In genomic region chr1:59506952-59507351, GRCh38 we compare ENCODE assay signal across 8 cellular contexts.
DNase-seq lines count a peak whose midpoint lies in the region; ATAC-seq lines count a peak whose summit lies in the region.

No MANE protein-coding gene starts in this region.

- no peak overlapping the region for H3K27ac Mint-ChIP-seq in T-helper 17 cell
- H3K27ac Mint-ChIP-seq in naive B cell: peak overlapping the region in 2 of 6 donors; percentile 52 to 88
- no peak overlapping the region for H3K27ac Mint-ChIP-seq in activated naive CD4-positive, alpha-beta T cell treated with anti-CD3 and anti-CD28 coated beads, Interleukin-2, amount 10 ng/mL, durations not matched to agents 7 days and 5 days

- ATAC-seq in GM18909 (IDR thresholded peaks at IDR 0.05; ENCODE audit: poor library complexity, unreplicated experiment): peak; percentile 79
- ATAC-seq in HG03045 (IDR thresholded peaks at IDR 0.05; ENCODE audit: unreplicated experiment): peak; percentile 82
- ATAC-seq in T-helper 17 cell: peak; percentile 40
- ATAC-seq in naive B cell (ENCODE audit: low read depth in 2 of 2): peak; percentile 92 to 95
- ATAC-seq in GM18873 (IDR thresholded peaks at IDR 0.05; ENCODE audit: low FRiP score, unreplicated experiment): no peak
- ATAC-seq in GM18858 (IDR thresholded peaks at IDR 0.05; ENCODE audit: unreplicated experiment): no peak

- DNase-seq in T-helper 17 cell (no peak), naive B cell (peak; percentile 12)
- no peak for DNase-seq in activated naive CD4-positive, alpha-beta T cell treated with anti-CD3 and anti-CD28 coated beads, Interleukin-2, amount 10 ng/mL, durations not matched to agents 7 days and 5 days
- no peak for DNase-seq in stimulated activated naive CD4-positive, alpha-beta T cell treated with Interleukin-2 at 50 U/mL for 16 hours (lab: John Stamatoyannopoulos, UW)

- H3K9me3 ChIP-seq in T-helper 17 cell (ENCODE audit: control insufficient read depth, low read length, poor library complexity, severe bottlenecking): no peaks in the 10 kb centered on the region

- H3K4me3 Mint-ChIP-seq in T-helper 17 cell (no peak overlapping the region), naive B cell (no peak overlapping the region)
- H3K4me3 Mint-ChIP-seq in activated naive CD4-positive, alpha-beta T cell treated with anti-CD3 and anti-CD28 coated beads, Interleukin-2, amount 10 ng/mL, durations not matched to agents 7 days and 5 days: no peak overlapping the region

- peaks cover 0 to 8% (median 4%) of the 10 kb centered on the region in 7 donors for H3K9me3 Mint-ChIP-seq in naive B cell
- H3K9me3 Mint-ChIP-seq in activated naive CD4-positive, alpha-beta T cell treated with anti-CD3 and anti-CD28 coated beads, Interleukin-2, amount 10 ng/mL, durations not matched to agents 7 days and 5 days: no peaks in the 10 kb centered on the region

- CTCF ChIA-PET in activated naive CD4-positive, alpha-beta T cell treated with anti-CD3 and anti-CD28 coated beads, Interleukin-2, amount 10 ng/mL, durations not matched to agents 7 days and 5 days (lab: Charles Lee): no interaction called here

- H3K4me1 Mint-ChIP-seq in T-helper 17 cell (no peaks in the 10 kb centered on the region), naive B cell (peaks cover 5 to 11% (median 6%) of the 10 kb centered on the region in 3 donors)
- H3K4me1 Mint-ChIP-seq in activated naive CD4-positive, alpha-beta T cell treated with anti-CD3 and anti-CD28 coated beads, Interleukin-2, amount 10 ng/mL, durations not matched to agents 7 days and 5 days: no peaks in the 10 kb centered on the region

- peaks cover 5% of the 10 kb centered on the region for H3K27me3 Mint-ChIP-seq in T-helper 17 cell
- no peaks in the 10 kb centered on the region for H3K27me3 Mint-ChIP-seq in naive B cell
- no peaks in the 10 kb centered on the region for H3K27me3 Mint-ChIP-seq in activated naive CD4-positive, alpha-beta T cell treated with anti-CD3 and anti-CD28 coated beads, Interleukin-2, amount 10 ng/mL, durations not matched to agents 7 days and 5 days

- H3K36me3 Mint-ChIP-seq in T-helper 17 cell (ENCODE audit: low read depth) (no peaks in the 10 kb centered on the region), naive B cell (peaks cover 0 to 13% of the 10 kb centered on the region in 2 donors)
- no peaks in the 10 kb centered on the region for H3K36me3 Mint-ChIP-seq in activated naive CD4-positive, alpha-beta T cell treated with anti-CD3 and anti-CD28 coated beads, Interleukin-2, amount 10 ng/mL, durations not matched to agents 7 days and 5 days

Comparison
In these comparisons a context has a peak if more than half of its experiments do, and no peak if none do; other contexts are left out.
1. ATAC-seq: peak in GM18909 (single experiment), HG03045 (single experiment), T-helper 17 cell (single experiment) and naive B cell (2 of 2); none in GM18873 (single experiment) and GM18858 (single experiment).